Comparison of ENCODE assay signal across 8 cellular contexts in genomic region chr16:57736419-57737281, GRCh38. TPM values are rescaled to one million over a fixed set of nuclear protein-coding genes. Genes with fewer than 3 reads are reported as not detected.
A peak's percentile ranks its signal among the peaks of the same experiment; 100 is the strongest.
DNase-seq lines count a peak whose midpoint lies in the region; ATAC-seq lines count a peak whose summit lies in the region.

No MANE protein-coding gene starts in this region.

- peaks cover 2% of the 10 kb centered on the region; the same call in 1 of the 2 replicates for H3K9me3 ChIP-seq in MG63

- ATAC-seq in GM21381 (IDR thresholded peaks at IDR 0.05; ENCODE audit: unreplicated experiment) (no peak), HG02840 (IDR thresholded peaks at IDR 0.05; ENCODE audit: low FRiP score, unreplicated experiment) (no peak)

- H3K27me3 ChIP-seq in MG63, result no peaks in the 10 kb centered on the region

- H3K36me3 ChIP-seq in MG63, result peaks cover 20% of the 10 kb centered on the region

- peak overlapping the region; percentile 94 for H3K4me3 ChIP-seq in MG63

- peak; percentile 82 for DNase-seq in EL
- peak; percentile 77 for DNase-seq in MG63
- DNase-seq in T1000 (lab: John Stamatoyannopoulos, UW), result peak; percentile 38
- peak; percentile 52 for DNase-seq in central memory CD4-positive, alpha-beta T cell
- DNase-seq in kidney tubule cell (ENCODE audit: low spot score), result peak; percentile 83
- peak; percentile 41 for DNase-seq in stimulated activated CD4-positive, alpha-beta T cell treated with anti-CD3 and anti-CD28 coated beads, Interleukin-4, amount 100 ng/mL, for 1 hour

RNA-seq across cellular contexts. Expression of gene KATNB1, which starts 1.1 kb away (rescaled TPM):
- total RNA-seq in MG63 (2014; rRNA removed; shearing (Covaris generic); ENCODE audit: low replicate concordance), result 22.6 and 62.7 TPM in 2 replicates

RNA-seq across cellular contexts. Expression of gene DRC7, which starts 42.0 kb away (rescaled TPM):
- total RNA-seq in MG63 (2014; rRNA removed; shearing (Covaris generic); ENCODE audit: low replicate concordance), result not detected in 2 replicates
